13 cellular contexts compared by ENCODE assay signal in genomic region chr17:15452746-15453145, GRCh38.
"Had no signal": no experiment of that assay in that cellular context is flagged by ENCODE, and none has a peak within 500 bp of the region (broad histone marks: within the 10 kb centered on the region; RNA-seq: fewer than 3 reads in every experiment).

No MANE protein-coding gene starts in this region.

- H3K27me3 Mint-ChIP-seq: activated naive CD8-positive, alpha-beta T cell treated with anti-CD3 and anti-CD28 coated beads for 36 hours; stimulated activated memory B cell treated with anti-CD40 and anti-IgM and Interleukin-4, amounts not matched to agents 10 μg/mL and 1 μg/mL and 100 μg/mL, for 72 hours; T-cell had no signal

- H2AFZ ChIP-seq: neural progenitor cell had no signal

- H3K27me3 ChIP-seq: neural progenitor cell, pancreas had no signal

- H3K4me3 ChIP-seq: neural progenitor cell, pancreas had no signal

- H3K9ac ChIP-seq: neural progenitor cell had no signal

- H3K27ac Mint-ChIP-seq: activated naive CD8-positive, alpha-beta T cell treated with anti-CD3 and anti-CD28 coated beads for 36 hours; activated T-helper 1 cell treated with anti-CD3 and anti-CD28 coated beads, Interleukin-12 subunit alpha, Interleukin-12 subunit beta, Interleukin-2, Interleukin-4 antibody, amounts not matched to agents 30 ng/mL and 10 ng/mL and 1 ng/mL, durations not matched to agents 14 hours and 24 hours and 36 hours; neural progenitor cell; stimulated activated memory B cell treated with anti-CD40 and anti-IgM and Interleukin-4, amounts not matched to agents 10 μg/mL and 1 μg/mL and 100 μg/mL, for 72 hours; T-cell had no signal

- H3K9me3 ChIP-seq: pancreas had no signal

- ATAC-seq: activated CD4-positive, CD25-positive, alpha-beta regulatory T cell treated with anti-CD3 and anti-CD28 coated beads, Interleukin-2, amount 50 U/mL, for 24 hours; pancreas; stimulated activated memory B cell treated with anti-CD40 and anti-IgM and Interleukin-4, amounts not matched to agents 10 μg/mL and 1 μg/mL and 100 μg/mL, for 72 hours; T-cell had no signal

- H3K4me1 ChIP-seq: neural progenitor cell had no signal

- H3K4me1 Mint-ChIP-seq: activated naive CD8-positive, alpha-beta T cell treated with anti-CD3 and anti-CD28 coated beads for 36 hours; stimulated activated memory B cell treated with anti-CD40 and anti-IgM and Interleukin-4, amounts not matched to agents 10 μg/mL and 1 μg/mL and 100 μg/mL, for 72 hours had no signal

- H3K36me3 ChIP-seq: neural progenitor cell, pancreas had no signal

- H3K4me2 ChIP-seq: neural progenitor cell had no signal

- H3K4me3 Mint-ChIP-seq: activated naive CD8-positive, alpha-beta T cell treated with anti-CD3 and anti-CD28 coated beads for 36 hours; activated T-helper 1 cell treated with anti-CD3 and anti-CD28 coated beads, Interleukin-12 subunit alpha, Interleukin-12 subunit beta, Interleukin-2, Interleukin-4 antibody, amounts not matched to agents 30 ng/mL and 10 ng/mL and 1 ng/mL, durations not matched to agents 14 hours and 24 hours and 36 hours; neural progenitor cell; stimulated activated memory B cell treated with anti-CD40 and anti-IgM and Interleukin-4, amounts not matched to agents 10 μg/mL and 1 μg/mL and 100 μg/mL, for 72 hours; T-cell had no signal

- DNase-seq: activated naive CD8-positive, alpha-beta T cell treated with anti-CD3 and anti-CD28 coated beads for 36 hours; aorta; glutamatergic neuron; kidney glomerular epithelial cell; pancreas; T-cell; T1000; trophoblast cell had no signal

- FAIRE-seq: endometrium, pancreas had no signal

- H3K27ac ChIP-seq: neural progenitor cell had no signal
